25 cellular contexts compared by ENCODE assay signal in the genomic region with DNA sequence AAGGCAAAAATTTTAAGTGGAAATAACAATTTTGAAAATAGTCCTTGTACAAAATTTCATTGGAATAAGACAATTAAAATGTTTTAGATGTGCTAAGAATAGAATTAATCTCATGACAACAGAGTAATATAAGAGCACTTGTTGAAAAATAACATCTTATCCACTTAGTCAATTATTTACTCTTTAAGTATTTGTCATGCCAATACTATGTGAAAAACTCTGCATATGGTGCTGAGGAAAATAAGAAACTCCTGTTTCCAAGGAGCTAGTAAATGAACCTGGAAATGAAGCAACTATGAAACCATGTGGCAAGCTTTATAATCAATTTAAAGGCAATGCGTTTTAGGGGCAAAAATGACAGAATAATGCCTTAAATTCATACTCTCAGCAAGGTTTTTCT. TPM values are rescaled to one million over a fixed set of nuclear protein-coding genes. Genes with fewer than 3 reads are reported as not detected.
"Had no signal": no experiment of that assay in that cellular context is flagged by ENCODE, and none has a peak within 500 bp of the region (broad histone marks: within the 10 kb centered on the region; RNA-seq: fewer than 3 reads in every experiment).

No MANE protein-coding gene starts in this region.

- DNase-seq: activated CD4-positive, alpha-beta memory T cell treated with anti-CD3 and anti-CD28 coated beads for 36 hours; activated CD4-positive, alpha-beta T cell treated with anti-CD3 and anti-CD28 coated beads for 1 hour; activated CD4-positive, alpha-beta T cell treated with anti-CD3 and anti-CD28 coated beads, Interleukin-2, amount 10 ng/mL, durations not matched to agents 24 days and 14 days; activated CD8-positive, alpha-beta memory T cell treated with anti-CD3 and anti-CD28 coated beads for 24 hours; activated gamma-delta T cell; activated naive CD4-positive, alpha-beta T cell treated with anti-CD3 and anti-CD28 coated beads, Interleukin-2, amount 10 ng/mL, durations not matched to agents 7 days and 5 days; activated naive CD8-positive, alpha-beta T cell treated with anti-CD3 and anti-CD28 coated beads for 36 hours; activated T-cell treated with anti-CD3 and anti-CD28 coated beads, Interleukin-2, amount 50 U/mL, for 4 hours; adrenal gland; anterior cingulate cortex; caudate nucleus; Karpas-422; MM.1S; NCI-H1105; NCI-H1436; NCI-H187; NCI-H2081 treated with DMSO at 0.1 percent for 48 hours; NCI-H446; NCI-H524; SHP77; SW 1271 had no signal

- H3K4me3 ChIP-seq: adrenal gland, SJSA1 had no signal

- H3K36me3 ChIP-seq: adrenal gland, SJSA1 had no signal

- H3K27ac ChIP-seq: adrenal gland, SJSA1 had no signal

- ATAC-seq: activated T-cell treated with anti-CD3 and anti-CD28 coated beads, Interleukin-2, amount 50 U/mL, for 4 hours; SK-N-SH treated with all-trans-retinoic acid at 6 μM for 48 hours; WTC11 had no signal

- H3K27me3 ChIP-seq: adrenal gland, SJSA1 had no signal

- H3K4me1 ChIP-seq: adrenal gland, SJSA1 had no signal

- H3K9me3 ChIP-seq: adrenal gland, SJSA1 had no signal

RNA-seq across cellular contexts. Expression of gene HCRTR2, which starts 42.7 kb away (rescaled TPM):
- total RNA-seq: activated CD4-positive, alpha-beta memory T cell treated with anti-CD3 and anti-CD28 coated beads for 36 hours; activated CD4-positive, alpha-beta T cell treated with anti-CD3 and anti-CD28 coated beads, Interleukin-2, amount 10 ng/mL, durations not matched to agents 24 days and 14 days; activated naive CD8-positive, alpha-beta T cell treated with anti-CD3 and anti-CD28 coated beads for 36 hours; activated T-cell treated with anti-CD3 and anti-CD28 coated beads, Interleukin-2, amount 50 U/mL, for 4 hours; SJSA1; T-helper 1 cell treated with Interleukin-12 subunit alpha and Interleukin-12 subunit beta and Interleukin-4 antibody, amounts not matched to agents 30 ng/mL and 1 ng/mL, for 36 hours; WTC11 had no signal
